ENCODE assay signal across 23 cellular contexts in genomic region chr3:159448902-159449301, GRCh38.
DNase-seq lines count a peak whose midpoint lies in the region; ATAC-seq, FAIRE-seq and TF ChIP-seq lines count a peak whose summit lies in the region.
"Had no signal": no experiment of that assay in that cellular context is flagged by ENCODE, and none has a peak within 500 bp of the region (broad histone marks: within the 10 kb centered on the region; RNA-seq: fewer than 3 reads in every experiment).

No MANE protein-coding gene starts in this region.

- DNase-seq in mammary epithelial cell (peak; percentile 24), breast epithelium (ENCODE audit: low spot score in 2 of 2) (no peak), bronchial epithelial cell (ENCODE audit: low read depth) (peak; percentile 52), foreskin keratinocyte (peak; percentile 5 to 40), mesothelial cell of epicardium (ENCODE audit: low spot score in 2 of 2, unreplicated experiment in 2 of 2) (no peak), NCI-H2196 (lab: John Stamatoyannopoulos, UW; ENCODE audit: unreplicated experiment) (no peak), putamen (ENCODE audit: low spot score) (no peak)
- DNase-seq: Caco-2; CD4-positive, CD25-positive, alpha-beta regulatory T cell; CD8-positive, alpha-beta T cell; DMS153; DND-41; H9 had no signal

- H3K36me3 Mint-ChIP-seq in mesothelial cell of epicardium, result no peaks in the 10 kb centered on the region
- H3K36me3 Mint-ChIP-seq: CD4-positive, CD25-positive, alpha-beta regulatory T cell; CD8-positive, alpha-beta T cell had no signal

- no TSS peak for BruUV-seq in mammary epithelial cell (replicated peaks; lab: Mats Ljungman, UMichigan)

- no peak overlapping the region for H3K4me2 ChIP-seq in mammary epithelial cell (ENCODE audit: insufficient read depth, low read depth, low read length)
- H3K4me2 ChIP-seq: BLaER1, GM23338 had no signal

- CTCF ChIA-PET in mammary epithelial cell (lab: Charles Lee; ENCODE audit: low non-redundant PET), result no interaction called here

- dilution Hi-C loops in mammary epithelial cell (cut with HindIII; ENCODE audit: low sequenced_read_pairs), result no loop called here

- H3K27me3 Mint-ChIP-seq in mesothelial cell of epicardium (ENCODE audit: low read depth), result no peaks in the 10 kb centered on the region
- H3K27me3 Mint-ChIP-seq: B cell; CD4-positive, CD25-positive, alpha-beta regulatory T cell had no signal

- H3K9me3 ChIP-seq in mammary epithelial cell (replicated peaks; ENCODE audit: insufficient read depth, low read length) (no peaks in the 10 kb centered on the region), breast epithelium (peaks cover 0 to 6% of the 10 kb centered on the region in 2 donors)
- H3K9me3 ChIP-seq: BLaER1, Caco-2 had no signal

- TF ChIP-seq CTCF in mammary epithelial cell (conservative IDR thresholded peaks at IDR 0.05 in 1 of 2, IDR thresholded peaks at IDR 0.05 in 1 of 2; ENCODE audit: extremely low read depth in 1 of 2, insufficient read depth in 1 of 2, low read depth in 1 of 2, low read length in 2 of 2) (no peak), breast epithelium (IDR thresholded peaks at IDR 0.05) (no peak), bronchial epithelial cell (IDR thresholded peaks at IDR 0.05; ENCODE audit: insufficient read depth, low read length, severe bottlenecking) (no peak), foreskin keratinocyte (conservative IDR thresholded peaks at IDR 0.05) (no peak), mesothelial cell of epicardium (IDR thresholded peaks at IDR 0.05; ENCODE audit: unreplicated experiment) (no peak)

- no peak for FAIRE-seq in bronchial epithelial cell (lab: Jason Lieb, UNC)
- FAIRE-seq: A204.1, G401.6, GM12892 had no signal

- in situ Hi-C loops in mammary epithelial cell (cut with MboI; ENCODE audit: low sequenced_read_pairs in 2 of 2), result no loop called here

- H3K36me3 ChIP-seq in mammary epithelial cell (ENCODE audit: insufficient read depth, low read length), result no peaks in the 10 kb centered on the region
- no peaks in the 10 kb centered on the region for H3K36me3 ChIP-seq in breast epithelium
- H3K36me3 ChIP-seq in bronchial epithelial cell (ENCODE audit: control insufficient read depth, insufficient read depth, low read length), result no peaks in the 10 kb centered on the region
- H3K36me3 ChIP-seq: BLaER1 had no signal

- WGBS in mammary epithelial cell (ENCODE audit: low coverage, missing lambda C conversion rate), result 100% methylated on average over 1 of the region's 1 CpG

- no peaks in the 10 kb centered on the region for H3K79me2 ChIP-seq in mammary epithelial cell (ENCODE audit: insufficient read depth, low read length)

- H4K20me1 ChIP-seq in mammary epithelial cell (ENCODE audit: insufficient read depth, low read length), result no peaks in the 10 kb centered on the region
- H4K20me1 ChIP-seq: BLaER1 had no signal

- H3K4me3 Mint-ChIP-seq in mesothelial cell of epicardium, result no peak overlapping the region
- H3K4me3 Mint-ChIP-seq: B cell; CD4-positive, CD25-positive, alpha-beta regulatory T cell; CD8-positive, alpha-beta T cell; GM23338; H9 had no signal

- H3K27me3 ChIP-seq in mammary epithelial cell (ENCODE audit: insufficient read depth, low read length) (no peaks in the 10 kb centered on the region), breast epithelium (no peaks in the 10 kb centered on the region), bronchial epithelial cell (ENCODE audit: control insufficient read depth, insufficient read depth, low read length) (no peaks in the 10 kb centered on the region), foreskin keratinocyte (no peaks in the 10 kb centered on the region)
- H3K27me3 ChIP-seq: BLaER1 had no signal

- peak overlapping the region; percentile 58 for H3K27ac Mint-ChIP-seq in mesothelial cell of epicardium
- H3K27ac Mint-ChIP-seq: B cell; CD4-positive, CD25-positive, alpha-beta regulatory T cell; CD8-positive, alpha-beta T cell; GM23338; H9 had no signal

- intact Hi-C loops in mammary epithelial cell (cut with micrococcal nuclease) (no loop called here), breast epithelium (cut with DNase I; ENCODE audit: low total_unique reads) (no loop called here)

- peaks cover 5% of the 10 kb centered on the region for H3K9me3 Mint-ChIP-seq in mesothelial cell of epicardium
- H3K9me3 Mint-ChIP-seq: GM23338, H9 had no signal

- H3K4me1 ChIP-seq in mammary epithelial cell (ENCODE audit: insufficient read depth, low read length) (peaks cover 4% of the 10 kb centered on the region), breast epithelium (no peaks in the 10 kb centered on the region), foreskin keratinocyte (no peaks in the 10 kb centered on the region)
- H3K4me1 ChIP-seq: BLaER1, Caco-2 had no signal

- ATAC-seq in foreskin keratinocyte, result no peak
- ATAC-seq in GM19467 (IDR thresholded peaks at IDR 0.05; ENCODE audit: unreplicated experiment), result no peak
- ATAC-seq: CD8-positive, alpha-beta T cell; GM23338; HCT116 had no signal

- no peak overlapping the region for H3K9ac ChIP-seq in mammary epithelial cell (ENCODE audit: insufficient read depth, low read length)
- H3K9ac ChIP-seq: BLaER1 had no signal

- H2AFZ ChIP-seq in mammary epithelial cell (ENCODE audit: low read depth, low read length), result no peak overlapping the region
- H2AFZ ChIP-seq: GM23338 had no signal

- peaks cover 19% of the 10 kb centered on the region for H3K4me1 Mint-ChIP-seq in mesothelial cell of epicardium
- H3K4me1 Mint-ChIP-seq: B cell; CD4-positive, CD25-positive, alpha-beta regulatory T cell had no signal

- H3K27ac ChIP-seq in mammary epithelial cell (ENCODE audit: insufficient read depth, low read depth, low read length) (no peak overlapping the region), breast epithelium (no peak overlapping the region), foreskin keratinocyte (no peak overlapping the region)
- H3K27ac ChIP-seq: 22Rv1, BLaER1, C4-2B had no signal

- no peak overlapping the region for H3K4me3 ChIP-seq in mammary epithelial cell (replicated peaks in 1 of 3; ENCODE audit: insufficient read depth in 1 of 3, low read depth in 2 of 3, low read length in 3 of 3)
- no peak overlapping the region for H3K4me3 ChIP-seq in breast epithelium
- H3K4me3 ChIP-seq in bronchial epithelial cell (ENCODE audit: low read depth, low read length), result no peak overlapping the region
- H3K4me3 ChIP-seq: BLaER1, GM23338 had no signal

- TF ChIP-seq POLR2A in breast epithelium (IDR thresholded peaks at IDR 0.05), result no peak

Comparison
In these comparisons a context has a peak if more than half of its experiments do, and no peak if none do; other contexts are left out.
1. DNase-seq: peak in mammary epithelial cell (single experiment), bronchial epithelial cell (single experiment) and foreskin keratinocyte (2 of 2); none in breast epithelium (0 of 2), mesothelial cell of epicardium (0 of 2), NCI-H2196 (single experiment) and putamen (single experiment).